23 cellular contexts compared by ENCODE assay signal in genomic region chr5:88045931-88046461, GRCh38.
DNase-seq lines count a peak whose midpoint lies in the region; TF ChIP-seq lines count a peak whose summit lies in the region.
"Had no signal": no experiment of that assay in that cellular context is flagged by ENCODE, and none has a peak within 500 bp of the region (broad histone marks: within the 10 kb centered on the region; RNA-seq: fewer than 3 reads in every experiment).

No MANE protein-coding gene starts in this region.

- POLR2A ChIA-PET in A673 (lab: Charles Lee; ENCODE audit: low non-redundant PET), result no interaction called here

- no peak overlapping the region for H2BK15ac ChIP-seq in H9 (ENCODE audit: low read depth, low read length)

- H2AFZ ChIP-seq in H9 (ENCODE audit: low read length), result no peak overlapping the region
- H2AFZ ChIP-seq: GM23248 had no signal

- H3K14ac ChIP-seq in H9 (ENCODE audit: insufficient read depth, low read length), result no peak overlapping the region

- no CpG with 5 or more reads among the region's 4 CpGs for WGBS in H9 (ENCODE audit: extremely low coverage, insufficient read length, low lambda C conversion rate)

- no peak overlapping the region for H3T11ph ChIP-seq in H9 (ENCODE audit: low read length)

- H3K27ac ChIP-seq in A673 (ENCODE audit: low read depth, low read length, poor library complexity, severe bottlenecking), result no peak overlapping the region
- no peak overlapping the region for H3K27ac ChIP-seq in H9 (ENCODE audit: insufficient read length, low read depth, low read length)
- H3K27ac ChIP-seq: GM23248, right atrium auricular region, thyroid gland had no signal

- intact Hi-C loops in A673 (cut with micrococcal nuclease; ENCODE audit: unreplicated experiment), result no loop called here

- no peak overlapping the region for H3K4me2 ChIP-seq in H9 (ENCODE audit: insufficient read depth, insufficient read length, low read length)

- no peak overlapping the region for H3K4me3 ChIP-seq in A673 (ENCODE audit: low read depth, low read length, poor library complexity, severe bottlenecking)
- H3K4me3 ChIP-seq: GM23248, right atrium auricular region, thyroid gland had no signal

- no peak overlapping the region for H4K8ac ChIP-seq in H9 (replicated peaks; ENCODE audit: insufficient read length, low read depth, low read length)

- no peak overlapping the region for H2AK5ac ChIP-seq in H9 (ENCODE audit: insufficient read length, low read length)

- H3K79me2 ChIP-seq in H9 (ENCODE audit: insufficient read depth, low read length), result no peaks in the 10 kb centered on the region

- H4K5ac ChIP-seq in H9 (ENCODE audit: insufficient read length, low read depth, low read length), result no peak overlapping the region

- H3K27me3 ChIP-seq in A673 (replicated peaks; ENCODE audit: insufficient read depth, low read depth, low read length, poor library complexity), result peaks cover 3% of the 10 kb centered on the region
- H3K27me3 ChIP-seq in H9 (ENCODE audit: insufficient read depth, low read length), result no peaks in the 10 kb centered on the region
- H3K27me3 ChIP-seq: right atrium auricular region, thyroid gland had no signal

- H3K18ac ChIP-seq in H9 (ENCODE audit: insufficient read length, low read depth, low read length), result no peak overlapping the region

- no peak overlapping the region for H4K91ac ChIP-seq in H9 (ENCODE audit: insufficient read length, low read depth, low read length)

- no peaks in the 10 kb centered on the region for H4K20me1 ChIP-seq in H9 (ENCODE audit: control insufficient read depth, insufficient read depth, insufficient read length)

- in situ Hi-C loops in KBM-7 (cut with MboI; ENCODE audit: low pct_unique_long_range_greater_than_20kb, low sequenced_read_pairs), result no loop called here

- TF ChIP-seq CTCF in A673 (conservative IDR thresholded peaks at IDR 0.05; ENCODE audit: low read depth, low read length) (no peak), H9 (conservative IDR thresholded peaks at IDR 0.05) (no peak)

- no peak overlapping the region for H2BK12ac ChIP-seq in H9 (ENCODE audit: insufficient read length, low read depth, low read length)

- no peaks in the 10 kb centered on the region for H3K23me2 ChIP-seq in H9 (ENCODE audit: insufficient read length, low read depth, low read length, poor library complexity, severe bottlenecking)

- H2BK5ac ChIP-seq in H9 (ENCODE audit: insufficient read length, low read length), result no peak overlapping the region

- H2BK120ac ChIP-seq in H9 (ENCODE audit: low read depth, low read length, poor library complexity, severe bottlenecking), result no peak overlapping the region

- H3K36me3 Mint-ChIP-seq in H9 (ENCODE audit: insufficient read depth in 1 of 3, low read depth in 3 of 3), result peaks cover 0 to 5% (median 0%) of the 10 kb centered on the region in 3 experiments; a peak in 2 of 7 replicates
- H3K36me3 Mint-ChIP-seq: stimulated activated naive B cell treated with anti-CD40 and anti-IgM and Interleukin-4, amounts not matched to agents 10 μg/mL and 1 μg/mL and 100 μg/mL, for 72 hours had no signal

- CTCF ChIA-PET in A673 (lab: Charles Lee), result interaction anchor here (0.6 kb wide), 1 partner anchor 193 kb away, joined by 3 read pairs; no protein-coding TSS in a partner anchor

- H3K79me1 ChIP-seq in H9 (ENCODE audit: insufficient read depth, low read depth, low read length, poor library complexity, severe bottlenecking), result no peaks in the 10 kb centered on the region

- H3K9me3 ChIP-seq in A673 (ENCODE audit: low read depth, low read length, poor library complexity, severe bottlenecking) (no peaks in the 10 kb centered on the region), H9 (ENCODE audit: control insufficient read depth, low read depth, low read length) (no peaks in the 10 kb centered on the region)
- H3K9me3 ChIP-seq: right atrium auricular region, thyroid gland had no signal

- H3K36me3 ChIP-seq in A673 (ENCODE audit: insufficient read depth, low read length, poor library complexity, severe bottlenecking), result no peaks in the 10 kb centered on the region
- H3K36me3 ChIP-seq: right atrium auricular region, thyroid gland had no signal

- BruUV-seq in A673 (replicated peaks; lab: Mats Ljungman, UMichigan), result no TSS peak

- no peaks in the 10 kb centered on the region for H3K9me3 Mint-ChIP-seq in H9
- H3K9me3 Mint-ChIP-seq: activated naive CD8-positive, alpha-beta T cell treated with anti-CD3 and anti-CD28 coated beads, Interleukin-2, amount 50 U/mL, for 24 hours had no signal

- H3K56ac ChIP-seq in H9 (ENCODE audit: insufficient read length, low read depth, low read length), result no peak overlapping the region

- H2BK20ac ChIP-seq in H9 (ENCODE audit: low read depth, low read length, poor library complexity, severe bottlenecking), result no peak overlapping the region

- DNase-seq in A673 (ENCODE audit: low spot score) (peak; percentile 4), NCI-H69 (lab: John Stamatoyannopoulos, UW) (peak; percentile 73), cerebellum (ENCODE audit: low spot score) (peak; percentile 8), midbrain (lab: John Stamatoyannopoulos, UW) (peak; percentile 77), NCI-H1417 treated with DMSO at 0.1 percent for 48 hours (lab: John Stamatoyannopoulos, UW) (no peak), KBM-7 (no peak), H9 (no peak), GOT3 (lab: John Stamatoyannopoulos, UW) (no peak)
- DNase-seq: activated CD4-positive, CD25-positive, alpha-beta regulatory T cell treated with anti-CD3 and anti-CD28 coated beads, Interleukin-2, amount 50 U/mL, for 72 hours; activated gamma-delta T cell treated with Interleukin-2 at 50 U/mL for 16 hours; activated naive CD8-positive, alpha-beta T cell treated with anti-CD3 and anti-CD28 coated beads, Interleukin-2, amount 50 U/mL, for 24 hours; dermis blood vessel endothelial cell; DMS53; GDM1; GM23248; left colon; mesenchymal stem cell; NCI-H1105; NCI-H510A treated with DMSO at 0.1 percent for 48 hours; stimulated activated naive B cell treated with anti-CD40 and anti-IgM and Interleukin-4, amounts not matched to agents 10 μg/mL and 1 μg/mL and 100 μg/mL, for 72 hours; thyroid gland had no signal

- no peak overlapping the region for H3K4ac ChIP-seq in H9 (ENCODE audit: low read depth, low read length)

- H3K27ac Mint-ChIP-seq in H9, result no peak overlapping the region; a peak in 1 of 7 replicates
- H3K27ac Mint-ChIP-seq: activated naive CD8-positive, alpha-beta T cell treated with anti-CD3 and anti-CD28 coated beads, Interleukin-2, amount 50 U/mL, for 24 hours; B cell; stimulated activated naive B cell treated with anti-CD40 and anti-IgM and Interleukin-4, amounts not matched to agents 10 μg/mL and 1 μg/mL and 100 μg/mL, for 72 hours had no signal

- no peak overlapping the region for H3K9ac ChIP-seq in H9 (ENCODE audit: extremely low read depth, insufficient read length, low read length)
- H3K9ac ChIP-seq: GM23248 had no signal

- peaks cover 35 to 39% of the 10 kb centered on the region in 2 experiments for H3K4me1 Mint-ChIP-seq in H9
- H3K4me1 Mint-ChIP-seq: activated naive CD8-positive, alpha-beta T cell treated with anti-CD3 and anti-CD28 coated beads, Interleukin-2, amount 50 U/mL, for 24 hours; B cell; stimulated activated naive B cell treated with anti-CD40 and anti-IgM and Interleukin-4, amounts not matched to agents 10 μg/mL and 1 μg/mL and 100 μg/mL, for 72 hours had no signal

- H3K4me1 ChIP-seq in A673 (ENCODE audit: insufficient read depth, low read length, poor library complexity, severe bottlenecking) (no peaks in the 10 kb centered on the region), H9 (ENCODE audit: insufficient read depth, low read length) (peaks cover 3% of the 10 kb centered on the region; the same call in 1 of the 2 replicates)
- H3K4me1 ChIP-seq: right atrium auricular region, thyroid gland had no signal

- H3K4me3 Mint-ChIP-seq in H9, result no peak overlapping the region
- H3K4me3 Mint-ChIP-seq: activated naive CD8-positive, alpha-beta T cell treated with anti-CD3 and anti-CD28 coated beads, Interleukin-2, amount 50 U/mL, for 24 hours; B cell; stimulated activated naive B cell treated with anti-CD40 and anti-IgM and Interleukin-4, amounts not matched to agents 10 μg/mL and 1 μg/mL and 100 μg/mL, for 72 hours had no signal

- no peak overlapping the region for H3K23ac ChIP-seq in H9 (ENCODE audit: insufficient read length, low read depth, low read length)

- H3K27me3 Mint-ChIP-seq in H9 (ENCODE audit: low read depth), result no peaks in the 10 kb centered on the region
- H3K27me3 Mint-ChIP-seq: B cell; stimulated activated naive B cell treated with anti-CD40 and anti-IgM and Interleukin-4, amounts not matched to agents 10 μg/mL and 1 μg/mL and 100 μg/mL, for 72 hours had no signal

Comparison
In these comparisons a context has a peak if more than half of its experiments do, and no peak if none do; other contexts are left out.
1. DNase-seq: peak in A673 (single experiment), NCI-H69 (single experiment), cerebellum (single experiment) and midbrain (single experiment); none in NCI-H1417 treated with DMSO at 0.1 percent for 48 hours (single experiment), KBM-7 (single experiment), H9 (single experiment) and GOT3 (single experiment).